17 cellular contexts compared by ENCODE assay signal in genomic region chr14:42517786-42518530, GRCh38.
"Had no signal": no experiment of that assay in that cellular context is flagged by ENCODE, and none has a peak within 500 bp of the region (broad histone marks: within the 10 kb centered on the region; RNA-seq: fewer than 3 reads in every experiment).

No MANE protein-coding gene starts in this region.

- H3K4me1 ChIP-seq: body of pancreas, colonic mucosa, left lung, sigmoid colon, spleen, suprapubic skin had no signal

- H3K27me3 ChIP-seq: body of pancreas, colonic mucosa, hepatocyte, left lung, ovary, sigmoid colon, spleen, suprapubic skin had no signal

- H3K36me3 ChIP-seq: colonic mucosa, left lung, ovary, sigmoid colon, spleen, suprapubic skin, WERI-Rb-1 had no signal

- H3K4me3 ChIP-seq: body of pancreas, colonic mucosa, hepatocyte, left lung, ovary, sigmoid colon, spleen, suprapubic skin had no signal

- H3K27ac ChIP-seq: body of pancreas, colonic mucosa, hepatocyte, left lung, ovary, sigmoid colon, spleen, suprapubic skin, WERI-Rb-1 had no signal

- DNase-seq: activated CD4-positive, alpha-beta memory T cell treated with anti-CD3 and anti-CD28 coated beads, Interleukin-2, amount 10 ng/mL, durations not matched to agents 7 days and 5 days; activated T-cell treated with anti-CD3 and anti-CD28 coated beads, Interleukin-2, amount 50 U/mL, for 24 hours; amniotic stem cell; body of pancreas; central memory CD4-positive, alpha-beta T cell; colonic mucosa; islet precursor cell; left lung; mammary epithelial cell; naive B cell; ovary; sigmoid colon; spleen; trophoblast cell; WERI-Rb-1 had no signal

- H3K9me3 ChIP-seq: body of pancreas, colonic mucosa, left lung, ovary, sigmoid colon, suprapubic skin had no signal
